In genomic region chr14:60845523-60845922, GRCh38 we compare ENCODE assay signal across 7 cellular contexts.
DNase-seq lines count a peak whose midpoint lies in the region; ATAC-seq, FAIRE-seq and TF ChIP-seq lines count a peak whose summit lies in the region.

No MANE protein-coding gene starts in this region.

- FAIRE-seq in HTR-8/SVneo (lab: Jason Lieb, UNC) (peak; percentile 68), small intestine (lab: Jason Lieb, UNC) (peak; percentile 23)

- H3K27ac ChIP-seq in small intestine (ENCODE audit: low read depth in 1 of 2, low read length in 1 of 2) (no peak overlapping the region), psoas muscle (no peak overlapping the region)

- no peak for TF ChIP-seq CTCF in psoas muscle (IDR thresholded peaks at IDR 0.05)

- no peaks in the 10 kb centered on the region for H3K9me3 ChIP-seq in small intestine (ENCODE audit: control insufficient read depth, low read depth)
- peaks cover 9% of the 10 kb centered on the region for H3K9me3 ChIP-seq in psoas muscle

- 31 to 71% (median 53%) methylated on average over 1 of the region's 1 CpG for WGBS in small intestine, 3 donors
- 36 to 97% (median 75%) methylated on average over 1 of the region's 1 CpG for WGBS in psoas muscle, 3 donors

- H3K4me1 ChIP-seq in small intestine (ENCODE audit: control insufficient read depth in 2 of 2, insufficient read depth in 1 of 2, low read depth in 1 of 2, low read length in 1 of 2) (no peaks in the 10 kb centered on the region), psoas muscle (peaks cover 4% of the 10 kb centered on the region)

- no peaks in the 10 kb centered on the region for H3K27me3 ChIP-seq in small intestine (ENCODE audit: control insufficient read depth in 2 of 2, insufficient read depth in 2 of 2, low read length in 2 of 2)
- no peaks in the 10 kb centered on the region for H3K27me3 ChIP-seq in psoas muscle (ENCODE audit: insufficient read depth in 3 of 3, low read length in 2 of 3)

- H3K36me3 ChIP-seq in small intestine (ENCODE audit: control insufficient read depth in 2 of 2, insufficient read depth in 2 of 2, low read length in 2 of 2) (no peaks in the 10 kb centered on the region), psoas muscle (ENCODE audit: insufficient read depth in 1 of 2, low read depth in 1 of 2) (peaks cover 2 to 8% of the 10 kb centered on the region in 2 donors)

- ATAC-seq in GM19043 (IDR thresholded peaks at IDR 0.05; ENCODE audit: low read depth, unreplicated experiment) (peak; percentile 95), HG02763 (IDR thresholded peaks at IDR 0.05; ENCODE audit: unreplicated experiment) (peak; percentile 96), psoas muscle (no peak)

- H3K4me3 ChIP-seq in small intestine (ENCODE audit: low read depth in 1 of 2, low read length in 2 of 2) (no peak overlapping the region), psoas muscle (no peak overlapping the region)

- DNase-seq in HTR-8/SVneo (ENCODE audit: insufficient read length, low spot score): no peak
- no peak for DNase-seq in small intestine
- DNase-seq in UCSD-AML1 (lab: John Stamatoyannopoulos, UW; ENCODE audit: unreplicated experiment): no peak
- DNase-seq in psoas muscle: no peak
- no peak for DNase-seq in Ammon's horn (ENCODE audit: low spot score)

- intact Hi-C loops in psoas muscle (cut with DNase I): no loop called here

Comparison
In these comparisons a context has a peak if more than half of its experiments do, and no peak if none do; other contexts are left out.
1. ATAC-seq: peak in GM19043 (single experiment) and HG02763 (single experiment); none in psoas muscle (0 of 4).